ENCODE assay signal across 16 cellular contexts in genomic region chr2:190334479-190335224, GRCh38. TPM values are rescaled to one million over a fixed set of nuclear protein-coding genes. Genes with fewer than 3 reads are reported as not detected.
DNase-seq lines count a peak whose midpoint lies in the region; ATAC-seq, FAIRE-seq and TF ChIP-seq lines count a peak whose summit lies in the region.
"Had no signal": no experiment of that assay in that cellular context is flagged by ENCODE, and none has a peak within 500 bp of the region (broad histone marks: within the 10 kb centered on the region; RNA-seq: fewer than 3 reads in every experiment).

No MANE protein-coding gene starts in this region.

- peaks cover 21% of the 10 kb centered on the region for H3K4me1 Mint-ChIP-seq in endothelial cell (ENCODE audit: unreplicated experiment)
- H3K4me1 Mint-ChIP-seq: activated naive CD8-positive, alpha-beta T cell treated with anti-CD3 and anti-CD28 coated beads, Interleukin-2, amount 50 U/mL, for 24 hours had no signal

- H3K9me3 ChIP-seq in heart left ventricle (no peaks in the 10 kb centered on the region), lower lobe of right lung (no peaks in the 10 kb centered on the region), upper lobe of right lung (no peaks in the 10 kb centered on the region)

- WGBS in heart left ventricle, 4 donors = 48 to 58% (median 49%) methylated on average over 8 of the region's 8 CpGs

- TF ChIP-seq CTCF in heart left ventricle (IDR thresholded peaks at IDR 0.05) (no peak), endothelial cell (IDR thresholded peaks at IDR 0.05; ENCODE audit: unreplicated experiment) (no peak), lower lobe of right lung (IDR thresholded peaks at IDR 0.05) (no peak), upper lobe of right lung (IDR thresholded peaks at IDR 0.05) (no peak)

- H3K27me3 Mint-ChIP-seq in endothelial cell (ENCODE audit: unreplicated experiment) = peaks cover 3% of the 10 kb centered on the region

- TF ChIP-seq POLR2A in heart left ventricle (IDR thresholded peaks at IDR 0.05) = no peak

- H3K4me3 Mint-ChIP-seq in endothelial cell (ENCODE audit: unreplicated experiment) = no peak overlapping the region
- H3K4me3 Mint-ChIP-seq: activated naive CD8-positive, alpha-beta T cell treated with anti-CD3 and anti-CD28 coated beads, Interleukin-2, amount 50 U/mL, for 24 hours; neural crest cell had no signal

- FAIRE-seq in frontal cortex (lab: Jason Lieb, UNC) = no peak
- FAIRE-seq: colon had no signal

- DNase-seq in heart left ventricle (no peak), Right ventricle myocardium inferior (ENCODE audit: missing footprints) (no peak), endothelial cell (ENCODE audit: low spot score) (no peak), lower lobe of right lung (no peak), upper lobe of right lung (no peak), frontal cortex (ENCODE audit: low spot score in 2 of 2) (no peak)
- DNase-seq in stimulated activated CD4-positive, alpha-beta T cell treated with anti-CD3 and anti-CD28 coated beads, Interleukin-2, amount 100 ng/mL, for 24 hours = no peak
- no peak for DNase-seq in activated naive CD4-positive, alpha-beta T cell treated with anti-CD3 and anti-CD28 coated beads, Interleukin-2, amount 50 U/mL, for 72 hours (ENCODE audit: low spot score in 2 of 2)
- DNase-seq: activated naive CD8-positive, alpha-beta T cell treated with anti-CD3 and anti-CD28 coated beads, Interleukin-2, amount 50 U/mL, for 24 hours; islet precursor cell; KBM-7; NCI-H1694 treated with DMSO at 0.1 percent for 48 hours; NCI-H82; SIG-M5 had no signal

- H3K4me1 ChIP-seq in heart left ventricle (peaks cover 0 to 11% (median 4%) of the 10 kb centered on the region in 12 donors), lower lobe of right lung (no peaks in the 10 kb centered on the region), upper lobe of right lung (peaks cover 4% of the 10 kb centered on the region)

- H3K27me3 ChIP-seq in heart left ventricle (no peaks in the 10 kb centered on the region), lower lobe of right lung (ENCODE audit: low read depth) (no peaks in the 10 kb centered on the region), upper lobe of right lung (no peaks in the 10 kb centered on the region)

- peak overlapping the region in 10 of 12 donors; percentile 11 to 68 (median 42) for H3K27ac ChIP-seq in heart left ventricle
- H3K27ac ChIP-seq in lower lobe of right lung = peak overlapping the region; percentile 41
- H3K27ac ChIP-seq in upper lobe of right lung = no peak overlapping the region

- no peaks in the 10 kb centered on the region for H3K36me3 Mint-ChIP-seq in endothelial cell (ENCODE audit: low read depth, unreplicated experiment)
- H3K36me3 Mint-ChIP-seq in activated naive CD4-positive, alpha-beta T cell treated with anti-CD3 and anti-CD28 coated beads, Interleukin-2, amount 50 U/mL, for 72 hours = no peaks in the 10 kb centered on the region

- H3K36me3 ChIP-seq in heart left ventricle (no peaks in the 10 kb centered on the region), lower lobe of right lung (no peaks in the 10 kb centered on the region), upper lobe of right lung (no peaks in the 10 kb centered on the region)

- ATAC-seq in heart left ventricle (peak; percentile 67 to 97 (median 82)), Right ventricle myocardium inferior (no peak), lower lobe of right lung (peak in 1 of 2 donors; percentile 56), upper lobe of right lung (peak; percentile 39)
- no peak for ATAC-seq in activated naive CD4-positive, alpha-beta T cell treated with anti-CD3 and anti-CD28 coated beads, Interleukin-2, amount 50 U/mL, for 72 hours
- ATAC-seq: activated naive CD8-positive, alpha-beta T cell treated with anti-CD3 and anti-CD28 coated beads, Interleukin-2, amount 50 U/mL, for 24 hours had no signal

- H3K27ac Mint-ChIP-seq in endothelial cell (ENCODE audit: unreplicated experiment) = peak overlapping the region; percentile 77
- H3K27ac Mint-ChIP-seq in activated naive CD4-positive, alpha-beta T cell treated with anti-CD3 and anti-CD28 coated beads, Interleukin-2, amount 50 U/mL, for 72 hours = no peak overlapping the region
- H3K27ac Mint-ChIP-seq: activated naive CD8-positive, alpha-beta T cell treated with anti-CD3 and anti-CD28 coated beads, Interleukin-2, amount 50 U/mL, for 24 hours had no signal

- no peaks in the 10 kb centered on the region for H3K9me3 Mint-ChIP-seq in endothelial cell (ENCODE audit: unreplicated experiment)
- H3K9me3 Mint-ChIP-seq in activated naive CD4-positive, alpha-beta T cell treated with anti-CD3 and anti-CD28 coated beads, Interleukin-2, amount 50 U/mL, for 72 hours = no peaks in the 10 kb centered on the region
- H3K9me3 Mint-ChIP-seq: activated naive CD8-positive, alpha-beta T cell treated with anti-CD3 and anti-CD28 coated beads, Interleukin-2, amount 50 U/mL, for 24 hours had no signal

- H3K4me3 ChIP-seq in heart left ventricle (no peak overlapping the region), lower lobe of right lung (no peak overlapping the region), upper lobe of right lung (no peak overlapping the region)

- intact Hi-C loops in heart left ventricle (cut with DNase I) (loop anchor here in 3 of 10 donors (5.0 to 10.0 kb wide), 3 partner anchors 170 to 470 kb away; no protein-coding TSS in a partner anchor), Right ventricle myocardium inferior (cut with DNase I) (no loop called here), lower lobe of right lung (cut with DNase I) (no loop called here), upper lobe of right lung (cut with DNase I) (no loop called here)

RNA-seq across cellular contexts. Expression of gene INPP1, which starts 8.7 kb away (rescaled TPM):
- 10 to 100 TPM in 8 of 9 donors, 1 to 10 TPM in 1; 7.8 to 18.5 (median 13.1) TPM for total RNA-seq in heart left ventricle
- 10 to 100 TPM; 14.1 to 26.2 TPM for polyA plus RNA-seq in heart left ventricle
- total RNA-seq in Right ventricle myocardium inferior = 16.0 TPM
- total RNA-seq in endothelial cell (ENCODE audit: unreplicated experiment) = 11.7 TPM
- total RNA-seq in lower lobe of right lung = 23.4 TPM
- total RNA-seq in upper lobe of right lung = 38.1 TPM
- 11.0 TPM for total RNA-seq in frontal cortex
- 10 to 100 TPM in 1 of 2 donors, 1 to 10 TPM in 1; 9.2 to 24.1 TPM for total RNA-seq in activated naive CD4-positive, alpha-beta T cell treated with anti-CD3 and anti-CD28 coated beads, Interleukin-2, amount 50 U/mL, for 72 hours

RNA-seq across cellular contexts. Expression of gene HIBCH, which starts 15.0 kb away (rescaled TPM):
- total RNA-seq in heart left ventricle = 10 to 100 TPM in 8 of 9 donors, 1 to 10 TPM in 1; 7.7 to 25.3 (median 23.2) TPM
- 10 to 100 TPM in 1 of 2 donors, 1 to 10 TPM in 1; 8.4 to 15.6 TPM for polyA plus RNA-seq in heart left ventricle
- 21.2 TPM for total RNA-seq in Right ventricle myocardium inferior
- total RNA-seq in endothelial cell (ENCODE audit: unreplicated experiment) = 29.8 TPM
- 24.3 TPM for total RNA-seq in lower lobe of right lung
- total RNA-seq in upper lobe of right lung = 23.3 TPM
- total RNA-seq in frontal cortex = 11.0 TPM
- total RNA-seq in activated naive CD4-positive, alpha-beta T cell treated with anti-CD3 and anti-CD28 coated beads, Interleukin-2, amount 50 U/mL, for 72 hours = 10 to 100 TPM; 30.2 to 32.0 TPM

Comparison
In these comparisons a context has a peak if more than half of its experiments do, and no peak if none do; other contexts are left out.
1. ATAC-seq: peak in heart left ventricle (4 of 4) and upper lobe of right lung (single experiment); none in Right ventricle myocardium inferior (single experiment) and activated naive CD4-positive, alpha-beta T cell treated with anti-CD3 and anti-CD28 coated beads, Interleukin-2, amount 50 U/mL, for 72 hours (0 of 2).